ENCODE assay signal across 17 cellular contexts in genomic region chr15:78208887-78209645, GRCh38. TPM values are rescaled to one million over a fixed set of nuclear protein-coding genes. Genes with fewer than 3 reads are reported as not detected.
DNase-seq lines count a peak whose midpoint lies in the region; ATAC-seq, FAIRE-seq and TF ChIP-seq lines count a peak whose summit lies in the region.
"Had no signal": no experiment of that assay in that cellular context is flagged by ENCODE, and none has a peak within 500 bp of the region (broad histone marks: within the 10 kb centered on the region; RNA-seq: fewer than 3 reads in every experiment).

No MANE protein-coding gene starts in this region.

- peaks cover 20 to 24% of the 10 kb centered on the region in 2 experiments; a peak in 4 of 5 replicates for H3K4me1 ChIP-seq in K562 (replicated peaks in 1 of 2; ENCODE audit: control insufficient read depth in 2 of 2, insufficient read depth in 2 of 2, low read length in 2 of 2)
- no peaks in the 10 kb centered on the region for H3K4me1 ChIP-seq in lung (ENCODE audit: control insufficient read depth in 2 of 2, insufficient read depth in 2 of 2, low read length in 2 of 2)
- H3K4me1 ChIP-seq: uterus had no signal

- H2AFZ ChIP-seq in K562 (ENCODE audit: low read depth, low read length) = no peak overlapping the region

- H3K9ac ChIP-seq in K562 (ENCODE audit: insufficient read depth in 1 of 2, low read depth in 2 of 2, low read length in 2 of 2) = no peak overlapping the region

- H3K27me3 Mint-ChIP-seq in activated CD8-positive, alpha-beta memory T cell treated with anti-CD3 and anti-CD28 coated beads, Interleukin-2, amount 10 ng/mL, durations not matched to agents 7 days and 5 days = peaks cover 17% of the 10 kb centered on the region
- H3K27me3 Mint-ChIP-seq in activated T-cell treated with anti-CD3 and anti-CD28 coated beads, Interleukin-2, amount 50 U/mL, for 24 hours = no peaks in the 10 kb centered on the region
- H3K27me3 Mint-ChIP-seq: activated naive CD4-positive, alpha-beta T cell treated with anti-CD3 and anti-CD28 coated beads, Interleukin-2, amount 50 U/mL, for 24 hours; natural killer cell treated with Interleukin-12 subunit alpha and Interleukin-12 subunit beta and Interleukin-15 and Interleukin-18, amount 100 ng/mL, for 72 hours had no signal

- H3K79me2 ChIP-seq in K562 (ENCODE audit: control insufficient read depth, insufficient read depth, low read length) = no peaks in the 10 kb centered on the region

- CTCF ChIA-PET in activated CD8-positive, alpha-beta memory T cell treated with anti-CD3 and anti-CD28 coated beads, Interleukin-2, amount 10 ng/mL, durations not matched to agents 7 days and 5 days (lab: Charles Lee) = no interaction called here
- CTCF ChIA-PET in K562 (lab: Yijun Ruan, JAX; ENCODE audit: low intra/inter-chr PET ratio) = no interaction called here

- H3K4me3 ChIP-seq in K562 (no peak overlapping the region), lung (no peak overlapping the region)
- H3K4me3 ChIP-seq: uterus had no signal

- H3K27ac ChIP-seq in K562 (ENCODE audit: extremely low read depth, low read depth, low read length) = no peak overlapping the region
- H3K27ac ChIP-seq in lung (ENCODE audit: low read depth in 1 of 2, low read length in 1 of 2) = no peak overlapping the region
- H3K27ac ChIP-seq in temporal lobe (ENCODE audit: low read depth, low read length) = peak overlapping the region; percentile 85
- H3K27ac ChIP-seq: uterus had no signal

- no peak for TF ChIP-seq POLR2A in K562 (conservative IDR thresholded peaks at IDR 0.05)

- H4K20me1 ChIP-seq in K562 (replicated peaks; ENCODE audit: control insufficient read depth, insufficient read depth, low read length) = 0 out of 2 replicates have a peak, but pooled peaks cover 3% of the 10 kb centered on the region

- DNase-seq in activated CD8-positive, alpha-beta memory T cell treated with anti-CD3 and anti-CD28 coated beads for 24 hours = peak; percentile 19
- no peak for DNase-seq in activated CD8-positive, alpha-beta memory T cell treated with anti-CD3 and anti-CD28 coated beads, Interleukin-2, amount 10 ng/mL, durations not matched to agents 7 days and 5 days
- DNase-seq in K562 (ENCODE audit: extremely low read depth in 1 of 4, low spot score in 3 of 4) (no peak), lung (ENCODE audit: low spot score) (peak; percentile 34), NCI-H1048 (lab: John Stamatoyannopoulos, UW) (no peak), NCI-H2227 (lab: John Stamatoyannopoulos, UW; ENCODE audit: unreplicated experiment) (no peak)
- no peak for DNase-seq in activated T-cell treated with anti-CD3 and anti-CD28 coated beads, Interleukin-2, amount 50 U/mL, for 24 hours
- DNase-seq: activated CD8-positive, alpha-beta T cell treated with anti-CD3 and anti-CD28 coated beads for 36 hours; DMS 273 treated with DMSO at 0.1 percent for 48 hours; stimulated activated CD4-positive, alpha-beta T cell treated with anti-CD3 and anti-CD28 coated beads, Interleukin-15, amount 100 ng/mL, for 24 hours; uterus had no signal

- no TSS peak for BruUV-seq in K562 (replicated peaks; lab: Mats Ljungman, UMichigan)

- 58% methylated on average over 13 of the region's 20 CpGs for WGBS in K562 (ENCODE audit: insufficient coverage, low coverage, missing lambda C conversion rate)
- WGBS in lung, 2 donors = 78 to 82% methylated on average over 20 of the region's 20 CpGs

- H3K36me3 ChIP-seq in K562 (ENCODE audit: control insufficient read depth, insufficient read depth, low read length) = no peaks in the 10 kb centered on the region
- H3K36me3 ChIP-seq in lung (ENCODE audit: control insufficient read depth in 2 of 2, insufficient read depth in 2 of 2, low read length in 2 of 2) = no peaks in the 10 kb centered on the region
- H3K36me3 ChIP-seq: uterus had no signal

- FAIRE-seq in K562 (lab: Jason Lieb, UNC) = no peak
- FAIRE-seq: colon had no signal

- no peaks in the 10 kb centered on the region for H3K36me3 Mint-ChIP-seq in activated CD8-positive, alpha-beta memory T cell treated with anti-CD3 and anti-CD28 coated beads, Interleukin-2, amount 10 ng/mL, durations not matched to agents 7 days and 5 days
- H3K36me3 Mint-ChIP-seq in activated T-cell treated with anti-CD3 and anti-CD28 coated beads, Interleukin-2, amount 50 U/mL, for 24 hours (ENCODE audit: low read depth) = no peaks in the 10 kb centered on the region
- H3K36me3 Mint-ChIP-seq: activated naive CD4-positive, alpha-beta T cell treated with anti-CD3 and anti-CD28 coated beads, Interleukin-2, amount 50 U/mL, for 24 hours; natural killer cell treated with Interleukin-12 subunit alpha and Interleukin-12 subunit beta and Interleukin-15 and Interleukin-18, amount 100 ng/mL, for 72 hours had no signal

- H3K9me3 Mint-ChIP-seq in activated CD8-positive, alpha-beta memory T cell treated with anti-CD3 and anti-CD28 coated beads, Interleukin-2, amount 10 ng/mL, durations not matched to agents 7 days and 5 days (ENCODE audit: low read depth) = no peaks in the 10 kb centered on the region
- H3K9me3 Mint-ChIP-seq in activated T-cell treated with anti-CD3 and anti-CD28 coated beads, Interleukin-2, amount 50 U/mL, for 24 hours = no peaks in the 10 kb centered on the region
- H3K9me3 Mint-ChIP-seq: activated CD8-positive, alpha-beta T cell treated with anti-CD3 and anti-CD28 coated beads for 36 hours; activated naive CD4-positive, alpha-beta T cell treated with anti-CD3 and anti-CD28 coated beads, Interleukin-2, amount 50 U/mL, for 24 hours; natural killer cell treated with Interleukin-12 subunit alpha and Interleukin-12 subunit beta and Interleukin-15 and Interleukin-18, amount 100 ng/mL, for 72 hours; T-helper 2 cell treated with Interferon-gamma antibody and Interleukin-4, amounts not matched to agents 5 μg/mL and 100 μg/mL, for 36 hours had no signal

- H3K9me1 ChIP-seq in K562 (ENCODE audit: control insufficient read depth, insufficient read depth, low read length) = no peaks in the 10 kb centered on the region

- no peak overlapping the region for H3K27ac Mint-ChIP-seq in activated CD8-positive, alpha-beta memory T cell treated with anti-CD3 and anti-CD28 coated beads, Interleukin-2, amount 10 ng/mL, durations not matched to agents 7 days and 5 days
- H3K27ac Mint-ChIP-seq in activated T-cell treated with anti-CD3 and anti-CD28 coated beads, Interleukin-2, amount 50 U/mL, for 24 hours = no peak overlapping the region
- H3K27ac Mint-ChIP-seq: activated CD8-positive, alpha-beta T cell treated with anti-CD3 and anti-CD28 coated beads for 36 hours; activated naive CD4-positive, alpha-beta T cell treated with anti-CD3 and anti-CD28 coated beads, Interleukin-2, amount 50 U/mL, for 24 hours; natural killer cell treated with Interleukin-12 subunit alpha and Interleukin-12 subunit beta and Interleukin-15 and Interleukin-18, amount 100 ng/mL, for 72 hours; T-helper 2 cell treated with Interferon-gamma antibody and Interleukin-4, amounts not matched to agents 5 μg/mL and 100 μg/mL, for 36 hours had no signal

- ATAC-seq in activated CD8-positive, alpha-beta memory T cell treated with anti-CD3 and anti-CD28 coated beads, Interleukin-2, amount 10 ng/mL, durations not matched to agents 7 days and 5 days = no peak
- ATAC-seq in K562 = no peak
- no peak for ATAC-seq in lung (ENCODE audit: insufficient read depth, low FRiP score)
- ATAC-seq: activated CD8-positive, alpha-beta T cell treated with anti-CD3 and anti-CD28 coated beads for 36 hours; natural killer cell treated with Interleukin-12 subunit alpha and Interleukin-12 subunit beta and Interleukin-15 and Interleukin-18, amount 100 ng/mL, for 72 hours had no signal

- TF ChIP-seq CTCF in K562 (IDR thresholded peaks at IDR 0.05 in 2 of 3, conservative IDR thresholded peaks at IDR 0.05 in 1 of 3; ENCODE audit: insufficient read depth in 2 of 3, low read depth in 1 of 3, low read length in 3 of 3) = no peak
- no peak for TF ChIP-seq CTCF in lung (IDR thresholded peaks at IDR 0.05; ENCODE audit: control extremely low read depth, extremely low read depth)

- H3K9me3 ChIP-seq in K562 (replicated peaks; ENCODE audit: control insufficient read depth, insufficient read depth, low read depth, low read length) (no peaks in the 10 kb centered on the region), lung (ENCODE audit: control insufficient read depth in 2 of 2, insufficient read depth in 1 of 2, low read length in 1 of 2) (no peaks in the 10 kb centered on the region)
- H3K9me3 ChIP-seq: uterus had no signal

- H3K4me3 Mint-ChIP-seq in activated CD8-positive, alpha-beta memory T cell treated with anti-CD3 and anti-CD28 coated beads, Interleukin-2, amount 10 ng/mL, durations not matched to agents 7 days and 5 days = no peak overlapping the region
- H3K4me3 Mint-ChIP-seq in activated T-cell treated with anti-CD3 and anti-CD28 coated beads, Interleukin-2, amount 50 U/mL, for 24 hours = no peak overlapping the region
- H3K4me3 Mint-ChIP-seq: activated CD8-positive, alpha-beta T cell treated with anti-CD3 and anti-CD28 coated beads for 36 hours; activated naive CD4-positive, alpha-beta T cell treated with anti-CD3 and anti-CD28 coated beads, Interleukin-2, amount 50 U/mL, for 24 hours; natural killer cell treated with Interleukin-12 subunit alpha and Interleukin-12 subunit beta and Interleukin-15 and Interleukin-18, amount 100 ng/mL, for 72 hours; T-helper 2 cell treated with Interferon-gamma antibody and Interleukin-4, amounts not matched to agents 5 μg/mL and 100 μg/mL, for 36 hours had no signal

- in situ Hi-C loops in K562 (cut with MboI) = no loop called here

- no peak for TF ChIP-seq EP300 in K562 (IDR thresholded peaks at IDR 0.05; ENCODE audit: low read length)

- no peak overlapping the region for H3K4me2 ChIP-seq in K562 (ENCODE audit: insufficient read depth, low read length)

- intact Hi-C loops in K562 (cut with micrococcal nuclease) = no loop called here

- H3K4me1 Mint-ChIP-seq in activated CD8-positive, alpha-beta memory T cell treated with anti-CD3 and anti-CD28 coated beads, Interleukin-2, amount 10 ng/mL, durations not matched to agents 7 days and 5 days = peaks cover 1% of the 10 kb centered on the region
- H3K4me1 Mint-ChIP-seq in activated T-cell treated with anti-CD3 and anti-CD28 coated beads, Interleukin-2, amount 50 U/mL, for 24 hours (ENCODE audit: low read depth) = no peaks in the 10 kb centered on the region
- H3K4me1 Mint-ChIP-seq: activated naive CD4-positive, alpha-beta T cell treated with anti-CD3 and anti-CD28 coated beads, Interleukin-2, amount 50 U/mL, for 24 hours had no signal

- no peak for TF ChIP-seq RAD21 in K562 (CRISPR knock-in tag; conservative IDR thresholded peaks at IDR 0.05 in 1 of 2, IDR thresholded peaks at IDR 0.05 in 1 of 2)

- POLR2A ChIA-PET in K562 (lab: Yijun Ruan, JAX) = interaction anchor here (0.7 to 1.2 kb wide), 2 partner anchors 11 to 62 kb away, joined by 3 read pairs; no protein-coding TSS in a partner anchor

- H3K27me3 ChIP-seq in K562 (ENCODE audit: control insufficient read depth in 2 of 2, insufficient read depth in 2 of 2, low read length in 2 of 2) = peaks cover 0 to 11% of the 10 kb centered on the region in 2 experiments; a peak in 2 of 5 replicates
- H3K27me3 ChIP-seq in lung (ENCODE audit: control insufficient read depth, insufficient read depth) = no peaks in the 10 kb centered on the region
- H3K27me3 ChIP-seq: uterus had no signal

RNA-seq across cellular contexts. Expression of gene ACSBG1, which starts 25.3 kb away (rescaled TPM):
- under 1 TPM in 1 of 2 experiments, not detected in 1; 0.28 TPM for total RNA-seq in activated CD8-positive, alpha-beta memory T cell treated with anti-CD3 and anti-CD28 coated beads, Interleukin-2, amount 10 ng/mL, durations not matched to agents 7 days and 5 days
- total RNA-seq in K562 (2011; cell fraction: chromatin; rRNA removed; ENCODE audit: low replicate concordance) = 9.2 and 9.5 TPM in 2 replicates
- total RNA-seq in K562 (2011; cell fraction: nucleolus; rRNA removed) = 5.3 and 7.0 TPM in 2 replicates
- total RNA-seq in K562 (2011; cell fraction: nucleoplasm; rRNA removed) = 7.6 and 8.9 TPM in 2 replicates
- total RNA-seq in K562 (2014; rRNA removed) (2.5 and 3.3 TPM in 2 replicates), K562 (2014; rRNA removed; fragmentation: Illumina TruSeq; extraction: Trizol) (3.1 and 3.7 TPM in 2 replicates), K562 (2015; rRNA removed; fragmentation: Illumina TruSeq; extraction: Trizol) (0.83 TPM in 2 replicates), K562 (2021) (2.6 and 3.3 TPM in 2 replicates), lung (1 to 10 TPM; 3.5 to 7.9 TPM), temporal lobe (3.0 TPM)
- polyA plus RNA-seq in K562 (2011; rRNA removed) (1.2 and 2.0 TPM in 2 replicates), K562 (2014; fragmentation: Illumina TruSeq; extraction: Trizol) (4.8 and 6.4 TPM in 2 replicates), K562 (2014; fragmentation: Nextera tagmentation; extraction: Ambion mirVana) (under 1 TPM; 0.36 to 0.75 TPM), K562 (2014; rRNA removed) (4.6 and 5.0 TPM in 2 replicates), lung (1 to 10 TPM in 1 of 2 donors, under 1 TPM in 1; 0.47 to 1.5 TPM)
- 1.9 and 4.0 TPM in 2 replicates for polyA plus RNA-seq in K562 (2011; cell fraction: cytosol; rRNA removed)
- 3.7 and 12.6 TPM in 2 replicates for polyA plus RNA-seq in K562 (2011; cell fraction: nucleus; rRNA removed)
- polyA plus RNA-seq in K562 (2012) = 1.3 and 1.4 TPM in 2 replicates
- polyA minus RNA-seq in K562 (2011; rRNA and poly(A)+ RNA removed) = 0.72 and 3.4 TPM in 2 replicates
- polyA minus RNA-seq in K562 (2011; cell fraction: cytosol; rRNA and poly(A)+ RNA removed) = 1.1 TPM in 1 of 2 replicates, not detected in the other
- polyA minus RNA-seq in K562 (2011; cell fraction: nucleus; rRNA and poly(A)+ RNA removed) = 3.0 and 5.5 TPM in 2 replicates
- total RNA-seq: MCF 10A had no signal

RNA-seq across cellular contexts. Expression of gene DNAJA4, which starts 55.3 kb away (rescaled TPM):
- 10 to 100 TPM; 34.0 to 35.8 TPM for total RNA-seq in activated CD8-positive, alpha-beta memory T cell treated with anti-CD3 and anti-CD28 coated beads, Interleukin-2, amount 10 ng/mL, durations not matched to agents 7 days and 5 days
- 0.12 and 0.23 TPM in 2 replicates for total RNA-seq in K562 (2011; cell fraction: chromatin; rRNA removed; ENCODE audit: low replicate concordance)
- total RNA-seq in K562 (2011; cell fraction: nucleolus; rRNA removed) = 0.33 TPM in 1 of 2 replicates, not detected in the other
- total RNA-seq in K562 (2011; cell fraction: nucleoplasm; rRNA removed) = 0.15 TPM in 1 of 2 replicates, not detected in the other
- total RNA-seq in K562 (2014; rRNA removed) = not detected in 2 replicates
- 0.11 TPM in 1 of 2 replicates, not detected in the other for total RNA-seq in K562 (2014; rRNA removed; fragmentation: Illumina TruSeq; extraction: Trizol)
- total RNA-seq in K562 (2015; rRNA removed; fragmentation: Illumina TruSeq; extraction: Trizol) = 0.08 TPM in 1 of 2 replicates, not detected in the other
- 0.16 and 0.25 TPM in 2 replicates for total RNA-seq in K562 (2021)
- polyA plus RNA-seq in K562 (2011; rRNA removed) = 0.05 and 0.15 TPM in 2 replicates
- polyA plus RNA-seq in K562 (2011; cell fraction: cytosol; rRNA removed) = 0.03 TPM in 1 of 2 replicates, not detected in the other
- 0.28 and 0.50 TPM in 2 replicates for polyA plus RNA-seq in K562 (2011; cell fraction: nucleus; rRNA removed)
- 0.33 and 0.56 TPM in 2 replicates for polyA plus RNA-seq in K562 (2012)
- not detected in 2 replicates for polyA plus RNA-seq in K562 (2014; fragmentation: Illumina TruSeq; extraction: Trizol)
- polyA plus RNA-seq in K562 (2014; fragmentation: Nextera tagmentation; extraction: Ambion mirVana) = 1 to 10 TPM in 1 of 2 experiments, under 1 TPM in 1; 0.56 to 1.0 TPM
- polyA plus RNA-seq in K562 (2014; rRNA removed) = 0.09 TPM in 1 of 2 replicates, not detected in the other
- polyA minus RNA-seq in K562 (2011; rRNA and poly(A)+ RNA removed) = 0.21 TPM in 1 of 2 replicates, not detected in the other
- 1.1 and 3.1 TPM in 2 replicates for polyA minus RNA-seq in K562 (2011; cell fraction: cytosol; rRNA and poly(A)+ RNA removed)
- polyA minus RNA-seq in K562 (2011; cell fraction: nucleus; rRNA and poly(A)+ RNA removed) = 0.11 and 0.40 TPM in 2 replicates
- 10 to 100 TPM; 42.7 to 74.6 TPM for total RNA-seq in lung
- 10 to 100 TPM; 19.3 to 25.1 TPM for polyA plus RNA-seq in lung
- 23.1 TPM for total RNA-seq in temporal lobe
- total RNA-seq: MCF 10A had no signal

RNA-seq across cellular contexts. Expression of gene IDH3A, which starts 59.9 kb away (rescaled TPM):
- total RNA-seq in activated CD8-positive, alpha-beta memory T cell treated with anti-CD3 and anti-CD28 coated beads, Interleukin-2, amount 10 ng/mL, durations not matched to agents 7 days and 5 days = 100 to 1,000 TPM in 1 of 2 experiments, 10 to 100 TPM in 1; 97.9 to 105 TPM
- total RNA-seq in K562 (2011; cell fraction: chromatin; rRNA removed; ENCODE audit: low replicate concordance) = 51.1 and 92.3 TPM in 2 replicates
- 31.0 and 36.2 TPM in 2 replicates for total RNA-seq in K562 (2011; cell fraction: nucleolus; rRNA removed)
- 56.6 and 86.7 TPM in 2 replicates for total RNA-seq in K562 (2011; cell fraction: nucleoplasm; rRNA removed)
- total RNA-seq in K562 (2014; rRNA removed) (37.4 and 56.3 TPM in 2 replicates), K562 (2014; rRNA removed; fragmentation: Illumina TruSeq; extraction: Trizol) (94.5 and 101 TPM in 2 replicates), K562 (2015; rRNA removed; fragmentation: Illumina TruSeq; extraction: Trizol) (77.4 and 87.2 TPM in 2 replicates), K562 (2021) (130 and 131 TPM in 2 replicates), lung (10 to 100 TPM; 55.0 to 83.2 TPM), temporal lobe (35.9 TPM)
- polyA plus RNA-seq in K562 (2011; rRNA removed) (88.5 and 115 TPM in 2 replicates), K562 (2014; fragmentation: Illumina TruSeq; extraction: Trizol) (107 and 116 TPM in 2 replicates), K562 (2014; fragmentation: Nextera tagmentation; extraction: Ambion mirVana) (100 to 1,000 TPM; 190 to 249 TPM), K562 (2014; rRNA removed) (70.0 and 86.7 TPM in 2 replicates), lung (10 to 100 TPM; 28.6 to 36.0 TPM)
- 27.8 and 86.0 TPM in 2 replicates for polyA plus RNA-seq in K562 (2011; cell fraction: cytosol; rRNA removed)
- polyA plus RNA-seq in K562 (2011; cell fraction: nucleus; rRNA removed) = 44.5 and 59.2 TPM in 2 replicates
- 66.8 and 116 TPM in 2 replicates for polyA plus RNA-seq in K562 (2012)
- 169 and 205 TPM in 2 replicates for polyA minus RNA-seq in K562 (2011; rRNA and poly(A)+ RNA removed)
- polyA minus RNA-seq in K562 (2011; cell fraction: cytosol; rRNA and poly(A)+ RNA removed) = 64.1 and 74.0 TPM in 2 replicates
- 15.1 and 38.0 TPM in 2 replicates for polyA minus RNA-seq in K562 (2011; cell fraction: nucleus; rRNA and poly(A)+ RNA removed)

Comparison
In these comparisons a context has a peak if more than half of its experiments do, and no peak if none do; other contexts are left out.
1. DNase-seq: peak in activated CD8-positive, alpha-beta memory T cell treated with anti-CD3 and anti-CD28 coated beads for 24 hours (single experiment) and lung (single experiment); none in activated CD8-positive, alpha-beta memory T cell treated with anti-CD3 and anti-CD28 coated beads, Interleukin-2, amount 10 ng/mL, durations not matched to agents 7 days and 5 days (single experiment), K562 (0 of 4), activated T-cell treated with anti-CD3 and anti-CD28 coated beads, Interleukin-2, amount 50 U/mL, for 24 hours (single experiment), NCI-H1048 (single experiment) and NCI-H2227 (single experiment).
2. RNA of gene DNAJA4, which starts 55.3 kb away (total RNA-seq): 42.7 to 74.6 TPM in lung, 34.0 to 35.8 TPM in activated CD8-positive, alpha-beta memory T cell treated with anti-CD3 and anti-CD28 coated beads, Interleukin-2, amount 10 ng/mL, durations not matched to agents 7 days and 5 days and 23.1 TPM in temporal lobe (single experiment); 0.08 to 0.33 TPM in K562; every median in the first group is over 10 times any median in the second.